9 cellular contexts compared by ENCODE assay signal in the genomic region with DNA sequence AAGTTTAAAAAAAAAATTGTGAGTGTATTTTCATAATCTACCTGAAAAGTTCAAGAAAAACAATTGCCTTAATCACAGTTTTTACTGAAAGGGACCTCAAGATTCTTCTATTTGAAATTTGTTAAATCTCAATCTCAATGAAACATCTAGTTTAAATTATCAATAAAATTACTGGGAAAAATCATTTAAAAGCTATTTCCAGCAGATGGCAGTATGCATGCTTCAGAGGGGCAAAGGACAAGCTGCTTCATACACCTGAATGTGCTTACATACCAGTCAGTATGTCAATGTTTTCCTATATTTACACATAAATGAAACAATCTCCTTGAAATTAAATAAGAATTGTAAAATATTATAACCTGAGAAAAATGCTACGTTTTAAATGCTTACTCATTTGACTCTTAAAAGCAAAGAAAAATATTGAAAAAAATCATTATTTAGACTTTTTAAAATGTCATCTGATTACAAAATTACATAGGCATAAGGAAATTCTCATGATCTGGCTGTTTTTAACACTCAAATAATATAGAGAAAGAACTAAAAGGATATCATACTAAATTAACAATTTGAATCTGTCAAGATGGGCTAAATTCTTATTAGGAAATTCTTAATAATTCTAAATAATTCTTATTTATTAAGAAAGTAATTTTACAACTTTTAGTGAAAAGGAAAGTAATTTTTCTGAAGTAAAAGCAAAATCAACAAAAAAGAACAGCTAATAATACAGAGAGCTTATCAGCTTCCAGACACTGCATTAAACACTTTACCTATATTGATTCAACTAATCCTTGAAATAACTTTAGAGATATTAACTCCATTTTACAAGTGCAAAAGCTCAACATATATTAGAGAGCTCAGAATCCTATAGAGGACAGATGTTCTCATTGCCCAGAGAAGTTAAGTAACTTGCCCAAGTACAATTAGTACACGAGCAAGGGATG.
DNase-seq lines count a peak whose midpoint lies in the region; ATAC-seq and TF ChIP-seq lines count a peak whose summit lies in the region.
"Had no signal": no experiment of that assay in that cellular context is flagged by ENCODE, and none has a peak within 500 bp of the region (broad histone marks: within the 10 kb centered on the region; RNA-seq: fewer than 3 reads in every experiment).

No MANE protein-coding gene starts in this region.

- H3K9ac ChIP-seq in endodermal cell (ENCODE audit: extremely low read depth, low read length, poor library complexity, severe bottlenecking), result no peak overlapping the region
- no peak overlapping the region for H3K9ac ChIP-seq in parathyroid adenoma

- no peak for ATAC-seq in GM21423 (IDR thresholded peaks at IDR 0.05; ENCODE audit: unreplicated experiment)

- H3K4me3 ChIP-seq in AG04450 (ENCODE audit: low read depth, low read length) (no peak overlapping the region), endodermal cell (ENCODE audit: low read length) (no peak overlapping the region), parathyroid adenoma (ENCODE audit: low read depth, low read length) (no peak overlapping the region)

- no peak overlapping the region for H3K4me3 Mint-ChIP-seq in endodermal cell
- H3K4me3 Mint-ChIP-seq: central memory CD8-positive, alpha-beta T cell had no signal

- H3K4me1 Mint-ChIP-seq in endodermal cell, result no peaks in the 10 kb centered on the region
- H3K4me1 Mint-ChIP-seq: central memory CD8-positive, alpha-beta T cell had no signal

- H3K9me3 Mint-ChIP-seq in endodermal cell, result no peaks in the 10 kb centered on the region
- H3K9me3 Mint-ChIP-seq: central memory CD8-positive, alpha-beta T cell had no signal

- H3K4me2 ChIP-seq in parathyroid adenoma (ENCODE audit: low read length), result no peak overlapping the region

- no peak overlapping the region for H2AFZ ChIP-seq in parathyroid adenoma

- 82 to 100% methylated on average over 1 of the region's 2 CpGs for WGBS in endodermal cell (ENCODE audit: insufficient coverage in 1 of 2, insufficient read length in 1 of 2), 2 experiments

- POLR2A ChIA-PET in AG04450 (lab: Yijun Ruan, JAX), result no interaction called here

- DNase-seq in AG04450 (ENCODE audit: low read depth, low spot score) (no peak), GM20000 (ENCODE audit: low spot score) (peak; percentile 6), NCI-H748 treated with DMSO at 0.1 percent for 48 hours (lab: John Stamatoyannopoulos, UW) (peak; percentile 5), endodermal cell (no peak), islet precursor cell (no peak), mucosa of gallbladder (ENCODE audit: low spot score) (no peak)

- H3K27me3 ChIP-seq in AG04450 (ENCODE audit: control insufficient read depth, insufficient read depth, low read length) (no peaks in the 10 kb centered on the region), endodermal cell (ENCODE audit: control insufficient read depth, insufficient read depth, low read length, poor library complexity, severe bottlenecking) (no peaks in the 10 kb centered on the region), parathyroid adenoma (ENCODE audit: control insufficient read depth, insufficient read depth, low read length) (no peaks in the 10 kb centered on the region)

- H3K4me1 ChIP-seq in endodermal cell (ENCODE audit: control insufficient read depth, insufficient read depth, low read length) (no peaks in the 10 kb centered on the region), parathyroid adenoma (no peaks in the 10 kb centered on the region)

- H3K36me3 Mint-ChIP-seq in endodermal cell (ENCODE audit: low read depth), result no peaks in the 10 kb centered on the region

- H3K79me2 ChIP-seq in parathyroid adenoma, result no peaks in the 10 kb centered on the region

- H3K36me3 ChIP-seq in endodermal cell (ENCODE audit: control insufficient read depth, insufficient read depth, low read length) (no peaks in the 10 kb centered on the region), parathyroid adenoma (ENCODE audit: control insufficient read depth, insufficient read depth, low read length) (no peaks in the 10 kb centered on the region)

- H3K27ac ChIP-seq in AG04450 (ENCODE audit: low read depth, low read length) (no peak overlapping the region), endodermal cell (ENCODE audit: low read depth, low read length) (no peak overlapping the region), parathyroid adenoma (no peak overlapping the region)

- TF ChIP-seq CTCF in AG04450 (IDR thresholded peaks at IDR 0.05; ENCODE audit: low read depth, low read length) (peak; percentile 71), GM20000 (IDR thresholded peaks at IDR 0.05; ENCODE audit: extremely low read depth, missing control alignments) (peak; percentile 15), endodermal cell (conservative IDR thresholded peaks at IDR 0.05) (peak; percentile 87), parathyroid adenoma (IDR thresholded peaks at IDR 0.05) (peak; percentile 51)

- H3K27ac Mint-ChIP-seq in endodermal cell, result no peak overlapping the region

- H3K27me3 Mint-ChIP-seq in endodermal cell (ENCODE audit: insufficient read depth), result no peaks in the 10 kb centered on the region

- CTCF ChIA-PET in AG04450 (lab: Charles Lee), result interaction anchor here (0.6 to 4.9 kb wide), 46 partner anchors 8 to 694 kb away, joined by 3 to 73 read pairs (median 4); no protein-coding TSS in a partner anchor

- H3K9me3 ChIP-seq in AG04450 (ENCODE audit: control insufficient read depth, insufficient read depth, low read length) (no peaks in the 10 kb centered on the region), endodermal cell (ENCODE audit: control insufficient read depth, low read length) (no peaks in the 10 kb centered on the region), parathyroid adenoma (ENCODE audit: control insufficient read depth, low read length) (no peaks in the 10 kb centered on the region)

Comparison
In these comparisons a context has a peak if more than half of its experiments do, and no peak if none do; other contexts are left out.
1. DNase-seq: peak in GM20000 (single experiment) and NCI-H748 treated with DMSO at 0.1 percent for 48 hours (single experiment); none in AG04450 (single experiment), endodermal cell (single experiment), islet precursor cell (single experiment) and mucosa of gallbladder (single experiment).
2. CTCF ChIP-seq: peak in every context shown above with its lines; median percentile 87 in endodermal cell; 71 in AG04450; 51 in parathyroid adenoma; 15 in GM20000.